33 cellular contexts compared by ENCODE assay signal in the genomic region with DNA sequence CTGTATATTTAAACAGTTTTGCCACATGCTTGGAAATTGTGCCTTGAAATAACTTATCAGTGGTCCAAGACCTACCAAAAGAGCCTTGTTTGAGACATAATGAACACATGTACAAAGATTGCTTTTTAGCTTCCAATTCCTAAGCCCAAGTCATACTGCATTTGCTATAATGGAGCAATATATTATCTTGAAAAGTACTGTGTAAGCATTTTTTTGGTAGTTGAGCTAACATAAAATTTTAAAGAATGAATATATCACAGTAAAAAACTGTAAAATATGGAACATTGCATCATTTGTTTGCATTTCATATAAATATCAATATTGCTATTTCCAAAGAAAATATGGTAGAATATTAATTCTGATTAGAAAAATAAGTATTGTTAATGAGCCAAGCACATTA. TPM values are rescaled to one million over a fixed set of nuclear protein-coding genes. Genes with fewer than 3 reads are reported as not detected.
"Had no signal": no experiment of that assay in that cellular context is flagged by ENCODE, and none has a peak within 500 bp of the region (broad histone marks: within the 10 kb centered on the region; RNA-seq: fewer than 3 reads in every experiment).

No MANE protein-coding gene starts in this region.

- H3K27me3 ChIP-seq: body of pancreas, brain microvascular endothelial cell, breast epithelium had no signal

- H3K27ac ChIP-seq: adrenal gland, body of pancreas, brain microvascular endothelial cell, breast epithelium, VCaP had no signal

- FAIRE-seq: astrocyte, TTC549 had no signal

- H3K9me3 ChIP-seq: adrenal gland, body of pancreas, breast epithelium had no signal

- H3K4me3 ChIP-seq: adrenal gland, body of pancreas, breast epithelium had no signal

- H3K4me1 ChIP-seq: adrenal gland, body of pancreas, breast epithelium had no signal

- ATAC-seq: activated CD8-positive, alpha-beta memory T cell treated with anti-CD3 and anti-CD28 coated beads, Interleukin-2, amount 10 ng/mL, durations not matched to agents 7 days and 5 days; activated CD8-positive, alpha-beta T cell treated with anti-CD3 and anti-CD28 coated beads, Interleukin-2, amount 10 ng/mL, durations not matched to agents 7 days and 5 days; activated naive CD4-positive, alpha-beta T cell treated with anti-CD3 and anti-CD28 coated beads, Interleukin-2, amount 50 U/mL, for 72 hours; activated T-helper 17 cell treated with anti-CD3 and anti-CD28 coated beads, Interleukin-2, amount 50 U/mL, for 72 hours; body of pancreas had no signal

- H3K36me3 ChIP-seq: adrenal gland, brain microvascular endothelial cell, breast epithelium had no signal

- DNase-seq: activated B cell treated with CpG ODN at 0.5 μM for 24 hours; activated CD4-positive, alpha-beta memory T cell treated with anti-CD3 and anti-CD28 coated beads, Interleukin-2, amount 10 ng/mL, durations not matched to agents 7 days and 5 days; activated CD4-positive, alpha-beta T cell treated with anti-CD3 and anti-CD28 coated beads for 4 hours; activated CD4-positive, alpha-beta T cell treated with anti-CD3 and anti-CD28 coated beads, Interleukin-2, amount 10 ng/mL, durations not matched to agents 24 days and 14 days; activated CD4-positive, alpha-beta T cell treated with anti-CD3 and anti-CD28 coated beads, Interleukin-2, amount 50 U/mL, for 48 hours; activated CD4-positive, CD25-positive, alpha-beta regulatory T cell treated with anti-CD3 and anti-CD28 coated beads, Interleukin-2, amount 50 U/mL, for 72 hours; activated CD8-positive, alpha-beta memory T cell treated with anti-CD3 and anti-CD28 coated beads for 24 hours; activated CD8-positive, alpha-beta memory T cell treated with anti-CD3 and anti-CD28 coated beads, Interleukin-2, amount 10 ng/mL, durations not matched to agents 7 days and 5 days; activated CD8-positive, alpha-beta memory T cell treated with anti-CD3 and anti-CD28 coated beads, Interleukin-2, amount 50 U/mL, for 48 hours; activated CD8-positive, alpha-beta T cell treated with anti-CD3 and anti-CD28 coated beads, Interleukin-2, amount 10 ng/mL, durations not matched to agents 7 days and 5 days; activated effector memory CD4-positive, alpha-beta T cell treated with anti-CD3 and anti-CD28 coated beads, Interleukin-2, amount 50 U/mL, for 16 hours; activated gamma-delta T cell treated with Interleukin-2 at 50 U/mL for 16 hours; activated naive CD4-positive, alpha-beta T cell; activated naive CD4-positive, alpha-beta T cell treated with anti-CD3 and anti-CD28 coated beads for 36 hours; activated naive CD4-positive, alpha-beta T cell treated with anti-CD3 and anti-CD28 coated beads, Interleukin-2, amount 50 U/mL, for 16 hours; activated naive CD8-positive, alpha-beta T cell treated with anti-CD3 and anti-CD28 coated beads for 36 hours; activated T-cell treated with anti-CD3 and anti-CD28 coated beads, Interleukin-2, amount 50 U/mL, for 24 hours; activated T-cell treated with anti-CD3 and anti-CD28 coated beads, Interleukin-2, amount 50 U/mL, for 48 hours; adrenal gland; amniotic stem cell; aorta; body of pancreas; brain microvascular endothelial cell; central memory CD4-positive, alpha-beta T cell; T-helper 1 cell; T-helper 2 cell; T-helper 9 cell had no signal

RNA-seq across cellular contexts. Expression of a gene that starts 28.8 kb away (rescaled TPM):
- total RNA-seq: activated B cell treated with CpG ODN at 0.5 μM for 24 hours; activated CD4-positive, alpha-beta memory T cell treated with anti-CD3 and anti-CD28 coated beads, Interleukin-2, amount 10 ng/mL, durations not matched to agents 7 days and 5 days; activated CD8-positive, alpha-beta memory T cell treated with anti-CD3 and anti-CD28 coated beads, Interleukin-2, amount 10 ng/mL, durations not matched to agents 7 days and 5 days; activated CD8-positive, alpha-beta T cell treated with anti-CD3 and anti-CD28 coated beads, Interleukin-2, amount 10 ng/mL, durations not matched to agents 7 days and 5 days; activated naive CD4-positive, alpha-beta T cell treated with anti-CD3 and anti-CD28 coated beads for 36 hours; activated naive CD8-positive, alpha-beta T cell treated with anti-CD3 and anti-CD28 coated beads for 36 hours; activated T-helper 17 cell treated with anti-CD3 and anti-CD28 coated beads, Interleukin-2, amount 50 U/mL, for 72 hours had no signal
